25 cellular contexts compared by ENCODE assay signal in the genomic region with DNA sequence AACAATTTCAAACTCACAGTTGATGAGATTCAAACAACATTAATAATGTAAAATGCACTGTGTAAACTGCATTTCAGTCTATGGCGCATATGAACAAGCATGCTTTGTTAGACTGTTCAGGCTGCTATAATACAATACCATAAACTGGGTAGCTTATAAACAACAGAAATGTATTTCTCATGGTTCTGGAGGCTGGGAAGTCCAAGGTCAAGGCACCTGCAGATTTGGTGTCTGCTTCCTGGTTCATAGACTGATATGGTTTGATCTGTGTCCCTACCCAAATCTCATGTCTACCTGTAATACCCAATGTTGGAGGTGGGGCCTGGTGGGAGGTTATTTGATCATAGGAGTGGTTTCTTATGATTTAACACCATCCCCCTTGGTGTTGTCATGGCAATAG.
"Had no signal": no experiment of that assay in that cellular context is flagged by ENCODE, and none has a peak within 500 bp of the region (broad histone marks: within the 10 kb centered on the region; RNA-seq: fewer than 3 reads in every experiment).

No MANE protein-coding gene starts in this region.

- H3K27ac ChIP-seq: coronary artery, dorsolateral prefrontal cortex, epithelial cell of prostate, esophagus squamous epithelium, gastrocnemius medialis, heart right ventricle, left lung, lower lobe of right lung had no signal

- FAIRE-seq: colon, endometrium, islet of Langerhans, keratinocyte had no signal

- DNase-seq: dorsolateral prefrontal cortex; effector CD4-positive, alpha-beta T cell; effector memory CD4-positive, alpha-beta T cell; erythroblast; esophagus squamous epithelium; foreskin fibroblast; foreskin melanocyte; gastrocnemius medialis; glutamatergic neuron; head of caudate nucleus; heart right ventricle; hippocampal formation; left cardiac atrium; left lung; left ventricle myocardium superior; lower lobe of right lung; mesenchymal stem cell; midbrain had no signal

- H3K9me3 ChIP-seq: esophagus squamous epithelium, gastrocnemius medialis, left lung had no signal

- H3K36me3 ChIP-seq: esophagus squamous epithelium, gastrocnemius medialis, heart right ventricle, left lung, lower lobe of right lung had no signal

- H3K27me3 ChIP-seq: dorsolateral prefrontal cortex, esophagus squamous epithelium, gastrocnemius medialis, heart right ventricle, left lung had no signal

- H3K4me3 ChIP-seq: coronary artery, dorsolateral prefrontal cortex, esophagus squamous epithelium, gastrocnemius medialis, heart right ventricle, left lung, lower lobe of right lung had no signal

- ATAC-seq: esophagus mucosa, gastrocnemius medialis, heart right ventricle, left cardiac atrium, left lung, left ventricle myocardium superior, lower lobe of right lung had no signal

- H3K4me1 ChIP-seq: gastrocnemius medialis, left lung, lower lobe of right lung had no signal
